Comparison of ENCODE assay signal across 21 cellular contexts in the genomic region with DNA sequence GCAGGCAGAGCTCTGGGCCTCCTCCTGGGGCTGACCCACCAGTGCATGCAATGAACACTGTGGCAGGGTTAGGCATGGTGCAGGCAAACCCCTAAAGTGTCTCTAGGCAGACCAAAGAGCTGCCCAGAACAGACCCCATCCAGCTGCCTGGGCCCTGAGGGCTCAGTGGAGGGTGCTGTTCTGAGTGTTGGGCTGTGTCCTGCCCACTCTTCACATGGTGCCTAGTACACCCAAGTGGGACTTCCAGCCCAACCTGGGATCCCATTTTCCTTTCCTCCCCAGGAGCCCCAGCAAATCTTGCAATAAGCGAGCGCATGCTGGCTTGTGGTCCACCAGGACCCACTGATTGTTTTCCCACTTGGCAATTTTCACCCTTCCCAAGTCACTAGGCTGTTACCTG. TPM values are rescaled to one million over a fixed set of nuclear protein-coding genes. Genes with fewer than 3 reads are reported as not detected.
"Had no signal": no experiment of that assay in that cellular context is flagged by ENCODE, and none has a peak within 500 bp of the region (broad histone marks: within the 10 kb centered on the region; RNA-seq: fewer than 3 reads in every experiment).

No MANE protein-coding gene starts in this region.

- H3K9me3 ChIP-seq: colonic mucosa, esophagus squamous epithelium, heart left ventricle, lower lobe of right lung, sigmoid colon had no signal

- H3K27ac ChIP-seq: brain microvascular endothelial cell, colonic mucosa, neural progenitor cell, VCaP had no signal

- H3K4me3 ChIP-seq: colonic mucosa, esophagus squamous epithelium, heart left ventricle, lower lobe of right lung, neural progenitor cell, sigmoid colon, smooth muscle cell had no signal

- H3K27me3 ChIP-seq: brain microvascular endothelial cell, colonic mucosa, esophagus squamous epithelium, heart left ventricle, neural progenitor cell, sigmoid colon had no signal

- H3K9ac ChIP-seq: neural progenitor cell had no signal

- ATAC-seq: activated CD8-positive, alpha-beta T cell treated with anti-CD3 and anti-CD28 coated beads, Interleukin-2, amount 10 ng/mL, durations not matched to agents 7 days and 5 days; activated naive CD4-positive, alpha-beta T cell treated with anti-CD3 and anti-CD28 coated beads, Interleukin-2, amount 50 U/mL, for 72 hours; heart left ventricle; left cardiac atrium; lower lobe of right lung; naive thymus-derived CD4-positive, alpha-beta T cell; stimulated activated naive B cell treated with anti-CD40 and anti-IgM and Interleukin-4, amounts not matched to agents 10 μg/mL and 1 μg/mL and 100 μg/mL, for 72 hours had no signal

- H3K36me3 ChIP-seq: brain microvascular endothelial cell, colonic mucosa, esophagus squamous epithelium, heart left ventricle, lower lobe of right lung, neural progenitor cell, sigmoid colon had no signal

- DNase-seq: activated CD4-positive, alpha-beta T cell treated with anti-CD3 and anti-CD28 coated beads, Interleukin-2, amount 50 U/mL, for 1 hour; activated CD4-positive, CD25-positive, alpha-beta regulatory T cell treated with anti-CD3 and anti-CD28 coated beads, Interleukin-2, amount 50 U/mL, for 72 hours; activated CD8-positive, alpha-beta T cell treated with anti-CD3 and anti-CD28 coated beads, Interleukin-2, amount 10 ng/mL, durations not matched to agents 7 days and 5 days; activated gamma-delta T cell treated with Interleukin-2 at 50 U/mL for 16 hours; brain microvascular endothelial cell; colonic mucosa; esophagus squamous epithelium; left cardiac atrium; lower lobe of right lung; mesendoderm; naive thymus-derived CD4-positive, alpha-beta T cell; retina; sigmoid colon; stimulated activated CD4-positive, alpha-beta T cell treated with anti-CD3 and anti-CD28 coated beads, Interleukin-2, amount 100 ng/mL, for 48 hours; stimulated activated CD8-positive, alpha-beta memory T cell treated with anti-CD3 and anti-CD28 coated beads, Interleukin-4, amount 100 ng/mL, for 48 hours; stimulated activated naive B cell treated with anti-CD40 and anti-IgM and Interleukin-4, amounts not matched to agents 10 μg/mL and 1 μg/mL and 100 μg/mL, for 72 hours had no signal

- H2AFZ ChIP-seq: neural progenitor cell had no signal

- H3K4me2 ChIP-seq: neural progenitor cell, smooth muscle cell had no signal

RNA-seq across cellular contexts. Expression of gene TXNRD2, which starts 48.6 kb away (rescaled TPM):
- total RNA-seq: smooth muscle cell had no signal
